In the genomic region with DNA sequence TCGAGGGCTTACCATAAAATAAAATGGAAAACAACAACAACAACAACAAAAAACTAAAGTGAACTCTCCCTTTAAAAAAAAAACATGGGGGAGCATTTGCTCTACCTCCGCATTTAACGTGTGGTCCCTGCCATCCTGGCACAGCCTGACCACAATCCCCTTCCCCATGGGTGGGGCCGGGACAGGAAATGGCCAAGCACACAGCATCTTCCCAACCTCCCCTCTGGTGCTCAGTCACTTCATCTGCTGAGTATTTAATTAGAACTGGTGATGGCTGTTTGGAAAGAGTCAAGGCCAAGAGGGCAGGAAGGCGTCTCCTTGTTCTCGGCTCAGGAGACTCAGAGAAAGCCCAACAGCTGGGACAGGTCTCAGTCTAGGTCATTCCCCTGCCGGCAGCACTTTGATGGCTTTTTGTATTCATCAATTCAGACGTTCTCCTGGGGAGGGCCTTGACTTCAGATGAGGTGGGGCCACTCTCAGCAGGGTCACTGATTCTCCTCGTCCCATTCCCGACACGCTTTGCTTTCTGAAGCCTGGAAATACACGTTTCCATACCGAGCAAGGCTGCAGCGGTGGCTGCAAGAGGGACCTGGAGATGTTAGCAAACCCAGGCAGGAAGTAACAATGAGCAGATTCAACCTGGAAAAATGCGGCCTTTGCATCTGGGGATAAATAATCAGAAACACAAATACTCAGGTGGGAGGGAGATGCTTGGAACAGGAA, we compare ENCODE assay signal across 21 cellular contexts. TPM values are rescaled to one million over a fixed set of nuclear protein-coding genes. Genes with fewer than 3 reads are reported as not detected.
"Had no signal": no experiment of that assay in that cellular context is flagged by ENCODE, and none has a peak within 500 bp of the region (broad histone marks: within the 10 kb centered on the region; RNA-seq: fewer than 3 reads in every experiment).

No MANE protein-coding gene starts in this region.

- H3K4me3 Mint-ChIP-seq: mesothelial cell of epicardium, natural killer cell, neural crest cell, type B pancreatic cell had no signal

- H3K9me3 ChIP-seq: suprapubic skin, thyroid gland, vagina had no signal

- H3K27me3 ChIP-seq: thyroid gland, vagina had no signal

- H3K36me3 Mint-ChIP-seq: mesothelial cell of epicardium, natural killer cell, type B pancreatic cell had no signal

- H3K4me3 ChIP-seq: smooth muscle cell, suprapubic skin, thyroid gland, vagina had no signal

- H3K4me1 Mint-ChIP-seq: mesothelial cell of epicardium, natural killer cell had no signal

- DNase-seq: effector memory CD4-positive, alpha-beta T cell; erythroblast; foreskin melanocyte; head of caudate nucleus; hippocampal formation; kidney glomerular epithelial cell; mammary epithelial cell; natural killer cell; occipital lobe; posterior cingulate gyrus; right cardiac atrium; stimulated activated CD4-positive, alpha-beta T cell treated with anti-CD3 and anti-CD28 coated beads, Interleukin-2, amount 100 ng/mL, for 48 hours; stimulated activated naive CD8-positive, alpha-beta T cell treated with anti-CD3 and anti-CD28 coated beads, Interleukin-15, Interleukin-2, amounts not matched to agents 100 U/mL and 50 U/mL, for 24 hours; thyroid gland had no signal

- H3K4me1 ChIP-seq: suprapubic skin, thyroid gland, vagina had no signal

- H3K27ac Mint-ChIP-seq: mesothelial cell of epicardium, natural killer cell, type B pancreatic cell had no signal

- H3K27ac ChIP-seq: suprapubic skin, thyroid gland, vagina had no signal

- H3K4me2 ChIP-seq: smooth muscle cell had no signal

- ATAC-seq: left lobe of liver; natural killer cell; right cardiac atrium; stimulated activated naive CD8-positive, alpha-beta T cell treated with anti-CD3 and anti-CD28 coated beads, Interleukin-15, Interleukin-2, amounts not matched to agents 100 U/mL and 50 U/mL, for 24 hours had no signal

- H3K36me3 ChIP-seq: suprapubic skin, thyroid gland, vagina had no signal

RNA-seq across cellular contexts. Expression of a gene that starts 44.4 kb away (rescaled TPM):
- total RNA-seq: natural killer cell had no signal
- polyA plus RNA-seq: smooth muscle cell had no signal
